Comparison of ENCODE assay signal across 8 cellular contexts in genomic region chr1:211257831-211258225, GRCh38. TPM values are rescaled to one million over a fixed set of nuclear protein-coding genes. Genes with fewer than 3 reads are reported as not detected.
DNase-seq lines count a peak whose midpoint lies in the region; ATAC-seq and TF ChIP-seq lines count a peak whose summit lies in the region.

No MANE protein-coding gene starts in this region.

- ATAC-seq in HG02885 (IDR thresholded peaks at IDR 0.05; ENCODE audit: poor library complexity, unreplicated experiment) (no peak), HG03565 (IDR thresholded peaks at IDR 0.05; ENCODE audit: unreplicated experiment) (no peak)

- H3K4me1 ChIP-seq in Caco-2 = peaks cover 8% of the 10 kb centered on the region
- H3K4me1 ChIP-seq in Peyer's patch = peaks cover 0 to 19% (median 3%) of the 10 kb centered on the region in 4 donors
- H3K4me1 ChIP-seq in osteoblast (ENCODE audit: insufficient read depth, low read length) = peaks cover 21% of the 10 kb centered on the region

- peaks cover 26% of the 10 kb centered on the region for H3K79me2 ChIP-seq in osteoblast (ENCODE audit: insufficient read depth, low read length)

- H3K4me3 Mint-ChIP-seq in Caco-2 (ENCODE audit: unreplicated experiment) = peak overlapping the region; percentile 83

- H3K27ac ChIP-seq in Peyer's patch = peak overlapping the region; percentile 93 to 100 (median 98)
- H3K27ac ChIP-seq in osteoblast (ENCODE audit: low read depth, low read length) = peak overlapping the region; percentile 92

- H3K4me3 ChIP-seq in Caco-2 (ENCODE audit: low read depth, low read length) (peak overlapping the region; percentile 79), Peyer's patch (peak overlapping the region; percentile 82 to 94 (median 86)), epithelial cell of proximal tubule (ENCODE audit: low read depth, low read length) (peak overlapping the region; percentile 95), osteoblast (ENCODE audit: insufficient read depth, low read length) (peak overlapping the region; percentile 95)

- peaks cover 14% of the 10 kb centered on the region for H3K4me1 Mint-ChIP-seq in Caco-2 (ENCODE audit: low read depth, unreplicated experiment)

- BruUV-seq in Caco-2 (replicated peaks; lab: Mats Ljungman, UMichigan) = TSS peak; percentile 85

- H3K9me3 Mint-ChIP-seq in Caco-2 (ENCODE audit: unreplicated experiment) = no peaks in the 10 kb centered on the region

- peak overlapping the region; percentile 96 for H2AFZ ChIP-seq in osteoblast (ENCODE audit: low read length)

- no peaks in the 10 kb centered on the region for H3K9me3 ChIP-seq in Caco-2
- H3K9me3 ChIP-seq in Peyer's patch = no peaks in the 10 kb centered on the region
- no peaks in the 10 kb centered on the region for H3K9me3 ChIP-seq in osteoblast (ENCODE audit: low read depth, low read length)

- intact Hi-C loops in Caco-2 (cut with micrococcal nuclease; ENCODE audit: unreplicated experiment) = loop anchor here (1.0 to 5.0 kb wide), 4 partner anchors 36 to 886 kb away; no protein-coding TSS in a partner anchor

- H3K4me2 ChIP-seq in osteoblast (ENCODE audit: insufficient read depth, low read length) = peak overlapping the region; percentile 100

- H3K36me3 ChIP-seq in Caco-2 (ENCODE audit: control insufficient read depth, insufficient read depth, low read length) (no peaks in the 10 kb centered on the region), Peyer's patch (no peaks in the 10 kb centered on the region), osteoblast (ENCODE audit: insufficient read depth, low read length) (peaks cover 4% of the 10 kb centered on the region)

- POLR2A ChIA-PET in Caco-2 (lab: Charles Lee) = interaction anchor here (0.8 kb wide), 1 partner anchor 14 kb away, joined by 3 read pairs; no protein-coding TSS in a partner anchor

- H3K27me3 ChIP-seq in Caco-2 (replicated peaks; ENCODE audit: control insufficient read depth, insufficient read depth, low read length) = no peaks in the 10 kb centered on the region
- H3K27me3 ChIP-seq in Peyer's patch = no peaks in the 10 kb centered on the region
- no peaks in the 10 kb centered on the region for H3K27me3 ChIP-seq in osteoblast (ENCODE audit: insufficient read depth, low read length)

- no peak for TF ChIP-seq CTCF in Caco-2 (IDR thresholded peaks at IDR 0.05; ENCODE audit: insufficient read depth in 1 of 2, low read depth in 1 of 2, low read length in 1 of 2, severe bottlenecking in 1 of 2, unreplicated experiment in 1 of 2)
- TF ChIP-seq CTCF in Peyer's patch (IDR thresholded peaks at IDR 0.05) = no peak
- TF ChIP-seq CTCF in epithelial cell of proximal tubule (conservative IDR thresholded peaks at IDR 0.05; ENCODE audit: low read depth, low read length) = no peak
- TF ChIP-seq CTCF in osteoblast (IDR thresholded peaks at IDR 0.05; ENCODE audit: extremely low read depth, low read depth, low read length) = no peak

- DNase-seq in Caco-2 (no peak), Peyer's patch (no peak), epithelial cell of proximal tubule (ENCODE audit: low read depth) (no peak), osteoblast (ENCODE audit: insufficient read length, low spot score, missing footprints) (no peak), DMS79 (lab: John Stamatoyannopoulos, UW) (no peak), RPMI8226 (no peak)

- H3K36me3 Mint-ChIP-seq in Caco-2 (ENCODE audit: insufficient read depth, unreplicated experiment) = peaks cover 18% of the 10 kb centered on the region

- CTCF ChIA-PET in Caco-2 (lab: Charles Lee) = no interaction called here

- TF ChIP-seq POLR2A in Peyer's patch (IDR thresholded peaks at IDR 0.05) = no peak

- H4K20me1 ChIP-seq in osteoblast (ENCODE audit: insufficient read depth, low read length) = peaks cover 5% of the 10 kb centered on the region

- no peaks in the 10 kb centered on the region for H3K27me3 Mint-ChIP-seq in Caco-2 (ENCODE audit: insufficient read depth, unreplicated experiment)

- peak overlapping the region; percentile 89 for H3K27ac Mint-ChIP-seq in Caco-2 (ENCODE audit: unreplicated experiment)

RNA-seq across cellular contexts. Expression of gene RCOR3, which starts 1.3 kb away (rescaled TPM):
- total RNA-seq in Caco-2 (2022) = 42.3 TPM in 2 replicates
- 10 to 100 TPM; 69.3 to 95.4 (median 74.7) TPM for total RNA-seq in Peyer's patch
- total RNA-seq in epithelial cell of proximal tubule = 10.1 and 14.2 TPM in 2 replicates
- 39.8 and 51.3 TPM in 2 replicates for total RNA-seq in osteoblast
